In genomic region chr3:193592841-193593665, GRCh38 we compare ENCODE assay signal across 8 cellular contexts. TPM values are rescaled to one million over a fixed set of nuclear protein-coding genes. Genes with fewer than 3 reads are reported as not detected.
DNase-seq lines count a peak whose midpoint lies in the region; ATAC-seq and TF ChIP-seq lines count a peak whose summit lies in the region.

Gene OPA1 (plus strand): TSS chr3:193593208. CDS start chr3:193593378, 170 bp downstream.

- H3K9me3 ChIP-seq in CD8-positive, alpha-beta memory T cell (ENCODE audit: low read length): no peaks in the 10 kb centered on the region
- H3K9me3 ChIP-seq in lung (ENCODE audit: control insufficient read depth in 2 of 2, insufficient read depth in 1 of 2, low read length in 1 of 2): no peaks in the 10 kb centered on the region

- peak within 1 kb of the TSS; percentile 92 to 99 (median 94) for H3K4me3 Mint-ChIP-seq in CD8-positive, alpha-beta memory T cell

- 1% methylated on average over 55 of the region's 55 CpGs for WGBS in lung, 2 donors

- H3K9me3 Mint-ChIP-seq in CD8-positive, alpha-beta memory T cell: no peaks in the 10 kb centered on the region

- POLR2A ChIA-PET in CD8-positive, alpha-beta memory T cell (lab: Charles Lee): no interaction called here

- H3K27me3 ChIP-seq in CD8-positive, alpha-beta memory T cell (ENCODE audit: insufficient read depth, low read length, poor library complexity, severe bottlenecking): no peaks in the 10 kb centered on the region
- no peaks in the 10 kb centered on the region for H3K27me3 ChIP-seq in lung (ENCODE audit: control insufficient read depth, insufficient read depth)

- peak within 1 kb of the TSS; percentile 92 for H3K27ac ChIP-seq in CD8-positive, alpha-beta memory T cell (ENCODE audit: low read depth, low read length)
- peak within 1 kb of the TSS; percentile 96 to 98 for H3K27ac ChIP-seq in lung (ENCODE audit: low read depth in 1 of 2, low read length in 1 of 2)

- H3K27me3 Mint-ChIP-seq in CD8-positive, alpha-beta memory T cell: peaks cover 0 to 2% of the 10 kb centered on the region in 2 donors

- DNase-seq in CD8-positive, alpha-beta memory T cell: peak; percentile 81 to 93 (median 86)
- DNase-seq in HS-5 (ENCODE audit: low read depth): peak; percentile 94
- DNase-seq in NK-92 (lab: John Stamatoyannopoulos, UW; ENCODE audit: unreplicated experiment): peak; percentile 26
- DNase-seq in activated CD8-positive, alpha-beta memory T cell treated with anti-CD3 and anti-CD28 coated beads for 1 hour (ENCODE audit: extremely low read depth in 1 of 2, low read depth in 1 of 2): peak; percentile 66 to 85
- peak; percentile 76 for DNase-seq in effector CD4-positive, alpha-beta T cell
- peak; percentile 98 for DNase-seq in lung (ENCODE audit: low spot score)
- DNase-seq in stimulated activated CD4-positive, alpha-beta T cell treated with anti-CD3 and anti-CD28 coated beads, TNF-alpha, amount 100 ng/mL, for 4 hours (ENCODE audit: low read depth in 3 of 3): peak; percentile 77 to 83 (median 81)

- CTCF ChIA-PET in CD8-positive, alpha-beta memory T cell (lab: Charles Lee): no interaction called here

- peaks cover 9% of the 10 kb centered on the region for H3K36me3 ChIP-seq in CD8-positive, alpha-beta memory T cell (ENCODE audit: insufficient read depth, low read length)
- H3K36me3 ChIP-seq in lung (ENCODE audit: control insufficient read depth in 2 of 2, insufficient read depth in 2 of 2, low read length in 2 of 2): peaks cover 0 to 3% of the 10 kb centered on the region in 2 donors

- no peak for TF ChIP-seq CTCF in lung (IDR thresholded peaks at IDR 0.05; ENCODE audit: control extremely low read depth, extremely low read depth)

- peak; percentile 96 for ATAC-seq in GM19468 (IDR thresholded peaks at IDR 0.05; ENCODE audit: extremely low read depth, unreplicated experiment)
- ATAC-seq in lung (ENCODE audit: insufficient read depth, low FRiP score): peak; percentile 95

- H3K4me3 ChIP-seq in CD8-positive, alpha-beta memory T cell (ENCODE audit: low read length): peak within 1 kb of the TSS; percentile 94
- H3K4me3 ChIP-seq in lung: peak within 1 kb of the TSS; percentile 98

- H3K4me1 Mint-ChIP-seq in CD8-positive, alpha-beta memory T cell: peaks cover 52 to 62% (median 60%) of the 10 kb centered on the region in 3 donors

- H3K36me3 Mint-ChIP-seq in CD8-positive, alpha-beta memory T cell: peaks cover 0 to 28% (median 8%) of the 10 kb centered on the region in 3 donors

- H3K4me1 ChIP-seq in CD8-positive, alpha-beta memory T cell (ENCODE audit: insufficient read depth, low read length): peaks cover 22% of the 10 kb centered on the region
- H3K4me1 ChIP-seq in lung (ENCODE audit: control insufficient read depth in 2 of 2, insufficient read depth in 2 of 2, low read length in 2 of 2): peaks cover 6 to 11% of the 10 kb centered on the region in 2 donors

- peak within 1 kb of the TSS; percentile 83 to 100 (median 96) for H3K27ac Mint-ChIP-seq in CD8-positive, alpha-beta memory T cell

RNA-seq across cellular contexts. Expression of gene OPA1, which starts in this region (rescaled TPM):
- total RNA-seq in CD8-positive, alpha-beta memory T cell: 10 to 100 TPM; 86.1 to 93.7 TPM
- polyA plus RNA-seq in CD8-positive, alpha-beta memory T cell: 25.4 TPM
- 10 to 100 TPM; 40.2 to 54.2 TPM for total RNA-seq in lung
- polyA plus RNA-seq in lung: 10 to 100 TPM in 1 of 2 donors, 1 to 10 TPM in 1; 8.8 to 17.8 TPM

Comparison
In these comparisons a context has a peak if more than half of its experiments do, and no peak if none do; other contexts are left out.
1. Peak in every context shown above with its lines: DNase-seq, ATAC-seq, H3K4me3 ChIP-seq and H3K27ac ChIP-seq.
2. DNase-seq: peak in every context shown above with its lines; median percentile 98 in lung; 94 in HS-5; 86 in CD8-positive, alpha-beta memory T cell; 81 in stimulated activated CD4-positive, alpha-beta T cell treated with anti-CD3 and anti-CD28 coated beads, TNF-alpha, amount 100 ng/mL, for 4 hours; 76 in effector CD4-positive, alpha-beta T cell; 76 in activated CD8-positive, alpha-beta memory T cell treated with anti-CD3 and anti-CD28 coated beads for 1 hour; 26 in NK-92.